In the genomic region with DNA sequence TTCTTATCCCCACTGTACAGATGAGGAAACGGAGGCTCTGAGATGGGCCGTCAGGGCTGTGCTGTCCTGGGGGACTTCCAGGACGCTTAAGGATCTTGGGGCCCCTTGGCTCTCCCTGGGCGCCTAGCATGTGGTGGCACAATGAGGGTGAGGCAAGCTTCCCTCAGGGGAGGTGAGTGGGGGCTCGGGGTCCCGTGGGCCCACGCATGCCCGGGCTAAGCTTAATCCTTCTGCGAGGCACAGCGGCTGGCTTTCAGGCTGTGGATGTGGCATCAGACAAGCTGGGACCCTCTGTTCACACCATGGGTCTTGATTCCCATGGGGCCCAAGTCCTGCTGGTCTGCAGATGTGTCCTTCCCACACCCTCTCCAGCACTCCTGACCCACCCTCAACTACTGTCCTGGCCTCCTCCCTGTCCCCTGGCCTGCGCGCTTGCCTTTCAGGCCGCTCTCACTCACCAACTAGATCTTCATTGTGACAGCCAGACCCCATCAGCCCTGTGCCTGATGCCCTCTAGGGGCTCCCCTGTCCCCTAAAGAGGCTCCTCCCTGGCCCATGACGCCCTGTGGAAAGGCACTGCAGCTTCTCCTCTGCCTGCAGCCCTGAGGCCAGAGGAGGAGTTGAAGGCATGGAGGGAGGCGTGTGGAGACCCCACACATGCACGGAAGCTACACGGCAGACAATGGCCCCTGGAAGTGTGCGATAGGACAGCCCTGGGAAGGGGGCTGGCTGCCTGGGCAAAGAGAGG, we compare ENCODE assay signal across 1 cellular context.
TF ChIP-seq lines count a peak whose summit lies in the region.

No MANE protein-coding gene starts in this region.

TF ChIP-seq in GM12878, 131 proteins besides CTCF, POLR2A, EP300 and RAD21:
- TF ChIP-seq YY1 (IDR thresholded peaks at IDR 0.05; ENCODE audit: low read depth, low read length) (no peak), CEBPB (IDR thresholded peaks at IDR 0.05; ENCODE audit: borderline replicate concordance in 1 of 2, low read depth in 2 of 2, low read length in 2 of 2) (no peak), IKZF2 (IDR thresholded peaks at IDR 0.05) (no peak), SP1 (IDR thresholded peaks at IDR 0.05; ENCODE audit: low read depth, low read length) (no peak), RELA (IDR thresholded peaks at IDR 0.05; ENCODE audit: borderline replicate concordance, partially characterized antibody) (no peak)
TF ChIP-seq in GM12878: peak in this region for 0.
